8 cellular contexts compared by ENCODE assay signal in genomic region chr14:91303091-91303923, GRCh38. TPM values are rescaled to one million over a fixed set of nuclear protein-coding genes. Genes with fewer than 3 reads are reported as not detected.
DNase-seq lines count a peak whose midpoint lies in the region; ATAC-seq and TF ChIP-seq lines count a peak whose summit lies in the region.

No MANE protein-coding gene starts in this region.

- no peaks in the 10 kb centered on the region for H3K27me3 ChIP-seq in CD8-positive, alpha-beta memory T cell (ENCODE audit: insufficient read depth, low read length, poor library complexity, severe bottlenecking)
- no peaks in the 10 kb centered on the region for H3K27me3 ChIP-seq in mesendoderm (ENCODE audit: insufficient read depth, low read length, poor library complexity)

- peak overlapping the region; percentile 94 for H3K56ac ChIP-seq in mesendoderm (ENCODE audit: low read length)

- H3K27ac ChIP-seq in CD8-positive, alpha-beta memory T cell (ENCODE audit: low read depth, low read length): no peak overlapping the region
- no peak overlapping the region for H3K27ac ChIP-seq in mesendoderm (ENCODE audit: low read depth, low read length)

- H3K36me3 ChIP-seq in CD8-positive, alpha-beta memory T cell (ENCODE audit: insufficient read depth, low read length): peaks cover 90% of the 10 kb centered on the region
- peaks cover 14% of the 10 kb centered on the region for H3K36me3 ChIP-seq in mesendoderm (ENCODE audit: control insufficient read depth, insufficient read depth, low read length)

- POLR2A ChIA-PET in CD8-positive, alpha-beta memory T cell (lab: Charles Lee): no interaction called here

- no peak overlapping the region for H4K8ac ChIP-seq in mesendoderm (ENCODE audit: low read depth, low read length)

- DNase-seq in CD8-positive, alpha-beta memory T cell: peak in 3 of 5 donors; percentile 21 to 49 (median 33)
- DNase-seq in OCI-M1 (lab: John Stamatoyannopoulos, UW): peak; percentile 61
- peak; percentile 75 for DNase-seq in activated naive CD8-positive, alpha-beta T cell treated with anti-CD3 and anti-CD28 coated beads for 36 hours
- peak; percentile 99 for DNase-seq in mesendoderm
- no peak for DNase-seq in osteocyte (ENCODE audit: extremely low spot score, unreplicated experiment)
- no peak for DNase-seq in kidney tubule cell (ENCODE audit: low spot score)

- WGBS in mesendoderm (ENCODE audit: extremely low coverage, insufficient coverage, low lambda C conversion rate): no CpG with 5 or more reads among the region's 23 CpGs

- peak overlapping the region in 3 of 8 donors; percentile 43 to 95 (median 73) for H3K27ac Mint-ChIP-seq in CD8-positive, alpha-beta memory T cell
- peak overlapping the region; percentile 87 for H3K27ac Mint-ChIP-seq in activated naive CD8-positive, alpha-beta T cell treated with anti-CD3 and anti-CD28 coated beads for 36 hours
- H3K27ac Mint-ChIP-seq in osteocyte (ENCODE audit: unreplicated experiment): no peak overlapping the region

- no peak overlapping the region for H3K4ac ChIP-seq in mesendoderm (ENCODE audit: low read depth, low read length)

- H3K36me3 Mint-ChIP-seq in CD8-positive, alpha-beta memory T cell: peaks cover 13 to 100% (median 32%) of the 10 kb centered on the region in 3 donors
- peaks cover 64% of the 10 kb centered on the region for H3K36me3 Mint-ChIP-seq in activated naive CD8-positive, alpha-beta T cell treated with anti-CD3 and anti-CD28 coated beads for 36 hours
- no peaks in the 10 kb centered on the region for H3K36me3 Mint-ChIP-seq in osteocyte (ENCODE audit: unreplicated experiment)

- no peak overlapping the region for H2BK15ac ChIP-seq in mesendoderm (replicated peaks; ENCODE audit: low read depth)

- no peak overlapping the region for H2BK5ac ChIP-seq in mesendoderm (ENCODE audit: low read length)

- ATAC-seq in GM21576 (IDR thresholded peaks at IDR 0.05; ENCODE audit: unreplicated experiment): peak; percentile 67
- no peak for ATAC-seq in HG03565 (IDR thresholded peaks at IDR 0.05; ENCODE audit: unreplicated experiment)

- H3K79me1 ChIP-seq in mesendoderm (ENCODE audit: low read length): peaks cover 2% of the 10 kb centered on the region

- H3K79me2 ChIP-seq in mesendoderm (ENCODE audit: control insufficient read depth, insufficient read depth, low read length): no peaks in the 10 kb centered on the region

- H3K4me3 Mint-ChIP-seq in CD8-positive, alpha-beta memory T cell: no peak overlapping the region
- peak overlapping the region; percentile 49 for H3K4me3 Mint-ChIP-seq in activated naive CD8-positive, alpha-beta T cell treated with anti-CD3 and anti-CD28 coated beads for 36 hours
- no peak overlapping the region for H3K4me3 Mint-ChIP-seq in osteocyte (ENCODE audit: unreplicated experiment)

- H3K18ac ChIP-seq in mesendoderm (ENCODE audit: low read length): no peak overlapping the region

- H3K9me3 Mint-ChIP-seq in CD8-positive, alpha-beta memory T cell: no peaks in the 10 kb centered on the region
- H3K9me3 Mint-ChIP-seq in activated naive CD8-positive, alpha-beta T cell treated with anti-CD3 and anti-CD28 coated beads for 36 hours: no peaks in the 10 kb centered on the region
- no peaks in the 10 kb centered on the region for H3K9me3 Mint-ChIP-seq in osteocyte (ENCODE audit: unreplicated experiment)

- H4K5ac ChIP-seq in mesendoderm (ENCODE audit: low read length): no peak overlapping the region

- peaks cover 0 to 6% of the 10 kb centered on the region in 2 donors for H3K27me3 Mint-ChIP-seq in CD8-positive, alpha-beta memory T cell
- no peaks in the 10 kb centered on the region for H3K27me3 Mint-ChIP-seq in activated naive CD8-positive, alpha-beta T cell treated with anti-CD3 and anti-CD28 coated beads for 36 hours
- H3K27me3 Mint-ChIP-seq in osteocyte (ENCODE audit: unreplicated experiment): no peaks in the 10 kb centered on the region

- CTCF ChIA-PET in CD8-positive, alpha-beta memory T cell (lab: Charles Lee): interaction anchor here (1.2 kb wide), 1 partner anchor 12 kb away, joined by 4 read pairs; no protein-coding TSS in a partner anchor

- peaks cover 17 to 30% (median 29%) of the 10 kb centered on the region in 3 donors for H3K4me1 Mint-ChIP-seq in CD8-positive, alpha-beta memory T cell
- H3K4me1 Mint-ChIP-seq in activated naive CD8-positive, alpha-beta T cell treated with anti-CD3 and anti-CD28 coated beads for 36 hours: peaks cover 63% of the 10 kb centered on the region
- H3K4me1 Mint-ChIP-seq in osteocyte (ENCODE audit: unreplicated experiment): no peaks in the 10 kb centered on the region

- H3K4me1 ChIP-seq in CD8-positive, alpha-beta memory T cell (ENCODE audit: insufficient read depth, low read length): peaks cover 13% of the 10 kb centered on the region
- no peaks in the 10 kb centered on the region for H3K4me1 ChIP-seq in mesendoderm (ENCODE audit: control insufficient read depth, low read depth, low read length)

- no peak overlapping the region for H3K4me3 ChIP-seq in CD8-positive, alpha-beta memory T cell (ENCODE audit: low read length)
- H3K4me3 ChIP-seq in mesendoderm (ENCODE audit: low read length): no peak overlapping the region

- no peak overlapping the region for H3K23ac ChIP-seq in mesendoderm (ENCODE audit: low read length)

- peak overlapping the region; percentile 73 for H3K9ac ChIP-seq in mesendoderm (ENCODE audit: low read length)

- peak overlapping the region; percentile 56 for H3K4me2 ChIP-seq in mesendoderm (ENCODE audit: low read length)

- no peak overlapping the region for H2BK120ac ChIP-seq in mesendoderm (ENCODE audit: low read depth, low read length)

- TF ChIP-seq CTCF in osteocyte (IDR thresholded peaks at IDR 0.05): no peak

- no peak overlapping the region for H2AK5ac ChIP-seq in mesendoderm (ENCODE audit: low read length)

- H3K9me3 ChIP-seq in CD8-positive, alpha-beta memory T cell (ENCODE audit: low read length): no peaks in the 10 kb centered on the region

RNA-seq across cellular contexts. Expression of gene GPR68, which starts 58.8 kb away (rescaled TPM):
- 10 to 100 TPM; 14.2 to 15.4 TPM for total RNA-seq in CD8-positive, alpha-beta memory T cell
- polyA plus RNA-seq in CD8-positive, alpha-beta memory T cell: 22.7 TPM
- 10 to 100 TPM; 14.0 to 14.4 TPM for total RNA-seq in activated naive CD8-positive, alpha-beta T cell treated with anti-CD3 and anti-CD28 coated beads for 36 hours
- polyA plus RNA-seq in mesendoderm (2013, experiment 1 of 2): 0.22 TPM
- polyA plus RNA-seq in mesendoderm (2013, experiment 2 of 2): 0.27 TPM
- 0.11 and 0.50 TPM in 2 replicates for total RNA-seq in osteocyte

Comparison
In these comparisons a context has a peak if more than half of its experiments do, and no peak if none do; other contexts are left out.
1. DNase-seq: peak in CD8-positive, alpha-beta memory T cell (3 of 5), OCI-M1 (single experiment), activated naive CD8-positive, alpha-beta T cell treated with anti-CD3 and anti-CD28 coated beads for 36 hours (single experiment) and mesendoderm (single experiment); none in osteocyte (single experiment) and kidney tubule cell (single experiment).
2. RNA of gene GPR68, which starts 58.8 kb away (total RNA-seq): 14.2 to 15.4 TPM in CD8-positive, alpha-beta memory T cell and 14.0 to 14.4 TPM in activated naive CD8-positive, alpha-beta T cell treated with anti-CD3 and anti-CD28 coated beads for 36 hours; 0.11 to 0.50 TPM in osteocyte; every median in the first group is over 10 times any median in the second.